In genomic region chr6:15451738-15452137, GRCh38 we compare ENCODE assay signal across 19 cellular contexts.
DNase-seq lines count a peak whose midpoint lies in the region; ATAC-seq and TF ChIP-seq lines count a peak whose summit lies in the region.
"Had no signal": no experiment of that assay in that cellular context is flagged by ENCODE, and none has a peak within 500 bp of the region (broad histone marks: within the 10 kb centered on the region; RNA-seq: fewer than 3 reads in every experiment).

No MANE protein-coding gene starts in this region.

- peaks cover 45% of the 10 kb centered on the region for H3K36me3 Mint-ChIP-seq in CD4-positive, alpha-beta T cell (ENCODE audit: low read depth)
- H3K36me3 Mint-ChIP-seq in activated CD4-positive, alpha-beta memory T cell treated with anti-CD3 and anti-CD28 coated beads, Interleukin-2, amount 10 ng/mL, durations not matched to agents 7 days and 5 days (ENCODE audit: low read depth): peaks cover 24% of the 10 kb centered on the region

- peaks cover 100% of the 10 kb centered on the region for H4K20me1 ChIP-seq in BLaER1

- peaks cover 72% of the 10 kb centered on the region for H3K4me1 Mint-ChIP-seq in CD4-positive, alpha-beta T cell (ENCODE audit: low read depth)
- peaks cover 43% of the 10 kb centered on the region for H3K4me1 Mint-ChIP-seq in activated CD4-positive, alpha-beta memory T cell treated with anti-CD3 and anti-CD28 coated beads, Interleukin-2, amount 10 ng/mL, durations not matched to agents 7 days and 5 days

- H3K27ac Mint-ChIP-seq in CD4-positive, alpha-beta T cell: peak overlapping the region; percentile 80
- H3K27ac Mint-ChIP-seq in activated CD4-positive, alpha-beta memory T cell treated with anti-CD3 and anti-CD28 coated beads, Interleukin-2, amount 10 ng/mL, durations not matched to agents 7 days and 5 days: peak overlapping the region; percentile 70

- H3K27me3 ChIP-seq in BLaER1: no peaks in the 10 kb centered on the region
- no peaks in the 10 kb centered on the region for H3K27me3 ChIP-seq in CD4-positive, alpha-beta T cell (ENCODE audit: control insufficient read depth, insufficient read depth, low read length)
- H3K27me3 ChIP-seq in adrenal gland: no peaks in the 10 kb centered on the region
- H3K27me3 ChIP-seq: SJCRH30, transverse colon had no signal

- no peak for TF ChIP-seq POLR2A in adrenal gland (IDR thresholded peaks at IDR 0.05)

- H3K9me3 Mint-ChIP-seq in CD4-positive, alpha-beta T cell: no peaks in the 10 kb centered on the region
- H3K9me3 Mint-ChIP-seq in activated CD4-positive, alpha-beta memory T cell treated with anti-CD3 and anti-CD28 coated beads, Interleukin-2, amount 10 ng/mL, durations not matched to agents 7 days and 5 days: no peaks in the 10 kb centered on the region

- H3K4me2 ChIP-seq in BLaER1: peak overlapping the region; percentile 55

- H3K36me3 ChIP-seq in BLaER1: peaks cover 48% of the 10 kb centered on the region
- H3K36me3 ChIP-seq in adrenal gland (replicated peaks in 1 of 2): no peaks in the 10 kb centered on the region
- H3K36me3 ChIP-seq: SJCRH30, transverse colon had no signal

- no peak overlapping the region for H3K4me3 Mint-ChIP-seq in CD4-positive, alpha-beta T cell
- H3K4me3 Mint-ChIP-seq in activated CD4-positive, alpha-beta memory T cell treated with anti-CD3 and anti-CD28 coated beads, Interleukin-2, amount 10 ng/mL, durations not matched to agents 7 days and 5 days: no peak overlapping the region

- H3K4me1 ChIP-seq in BLaER1 (peaks cover 67% of the 10 kb centered on the region), adrenal gland (replicated peaks in 1 of 2) (peaks cover 0 to 6% of the 10 kb centered on the region in 2 donors)
- H3K4me1 ChIP-seq: parathyroid adenoma, SJCRH30 had no signal

- ATAC-seq in CD4-positive, alpha-beta T cell (ENCODE audit: poor library complexity): no peak
- ATAC-seq: sciatic nerve had no signal

- H3K27ac ChIP-seq in BLaER1: peak overlapping the region; percentile 65
- no peak overlapping the region for H3K27ac ChIP-seq in CD4-positive, alpha-beta T cell (ENCODE audit: low read depth, low read length)
- no peak overlapping the region for H3K27ac ChIP-seq in adrenal gland
- H3K27ac ChIP-seq: coronary artery, parathyroid adenoma, SJCRH30, transverse colon had no signal

- intact Hi-C loops in CD4-positive, alpha-beta T cell (cut with DNase I, micrococcal nuclease): no loop called here
- intact Hi-C loops in adrenal gland (cut with DNase I): loop anchor here in 1 of 2 donors (10.0 kb wide), 1 partner anchor 377 kb away; no protein-coding TSS in a partner anchor

- H3K9me3 ChIP-seq in BLaER1: no peaks in the 10 kb centered on the region
- no peaks in the 10 kb centered on the region for H3K9me3 ChIP-seq in CD4-positive, alpha-beta T cell (ENCODE audit: control insufficient read depth, low read length)
- no peaks in the 10 kb centered on the region for H3K9me3 ChIP-seq in adrenal gland (replicated peaks in 1 of 3)
- H3K9me3 ChIP-seq: SJCRH30, transverse colon had no signal

- no peak for DNase-seq in CD4-positive, alpha-beta T cell
- no peak for DNase-seq in activated CD4-positive, alpha-beta memory T cell treated with anti-CD3 and anti-CD28 coated beads, Interleukin-2, amount 10 ng/mL, durations not matched to agents 7 days and 5 days
- DNase-seq in left kidney (ENCODE audit: low read depth, low spot score) (peak; percentile 54), adrenal gland (no peak), MV-4-11 (lab: John Stamatoyannopoulos, UW) (no peak), A172 (ENCODE audit: low spot score) (no peak)
- DNase-seq: foreskin fibroblast; H7; kidney; mammary epithelial cell; NCI-H1436 treated with DMSO at 0.1 percent for 48 hours; NCI-H748 treated with DMSO at 0.1 percent for 48 hours; SJCRH30; stimulated activated naive CD4-positive, alpha-beta T cell treated with Interleukin-2 at 50 U/mL for 16 hours; transverse colon had no signal

- POLR2A ChIA-PET in CD4-positive, alpha-beta T cell (lab: Charles Lee): no interaction called here
- POLR2A ChIA-PET in activated CD4-positive, alpha-beta memory T cell treated with anti-CD3 and anti-CD28 coated beads, Interleukin-2, amount 10 ng/mL, durations not matched to agents 7 days and 5 days (lab: Charles Lee): no interaction called here

- WGBS in adrenal gland, 4 donors: 88 to 94% (median 91%) methylated on average over 4 of the region's 4 CpGs

- H3K9ac ChIP-seq in BLaER1: no peak overlapping the region
- H3K9ac ChIP-seq: parathyroid adenoma had no signal

- H3K4me3 ChIP-seq in BLaER1: no peak overlapping the region
- H3K4me3 ChIP-seq in adrenal gland: no peak overlapping the region
- H3K4me3 ChIP-seq: coronary artery, SJCRH30, transverse colon had no signal

- H3K27me3 Mint-ChIP-seq in CD4-positive, alpha-beta T cell: no peaks in the 10 kb centered on the region
- no peaks in the 10 kb centered on the region for H3K27me3 Mint-ChIP-seq in activated CD4-positive, alpha-beta memory T cell treated with anti-CD3 and anti-CD28 coated beads, Interleukin-2, amount 10 ng/mL, durations not matched to agents 7 days and 5 days

- CTCF ChIA-PET in CD4-positive, alpha-beta T cell (lab: Charles Lee): interaction anchor here (1.4 kb wide), 1 partner anchor 11 kb away, joined by 4 read pairs; no protein-coding TSS in a partner anchor
- CTCF ChIA-PET in activated CD4-positive, alpha-beta memory T cell treated with anti-CD3 and anti-CD28 coated beads, Interleukin-2, amount 10 ng/mL, durations not matched to agents 7 days and 5 days (lab: Charles Lee): no interaction called here

- TF ChIP-seq CTCF in CD4-positive, alpha-beta T cell (IDR thresholded peaks at IDR 0.05): no peak
- no peak for TF ChIP-seq CTCF in adrenal gland (IDR thresholded peaks at IDR 0.05)
